In genomic region chr12:54337854-54338650, GRCh38 we compare ENCODE assay signal across 14 cellular contexts. TPM values are rescaled to one million over a fixed set of nuclear protein-coding genes. Genes with fewer than 3 reads are reported as not detected.
DNase-seq lines count a peak whose midpoint lies in the region; ATAC-seq and TF ChIP-seq lines count a peak whose summit lies in the region.
"Had no signal": no experiment of that assay in that cellular context is flagged by ENCODE, and none has a peak within 500 bp of the region (broad histone marks: within the 10 kb centered on the region; RNA-seq: fewer than 3 reads in every experiment).

No MANE protein-coding gene starts in this region.

- TF ChIP-seq CTCF in dorsolateral prefrontal cortex (IDR thresholded peaks at IDR 0.05 in 54 of 56, conservative IDR thresholded peaks at IDR 0.05 in 2 of 56; ENCODE audit: low read depth in 1 of 56, partially characterized antibody in 56 of 56) (peak in 2 of 56 donors; percentile 1 to 7), lung (IDR thresholded peaks at IDR 0.05; ENCODE audit: control extremely low read depth, extremely low read depth) (no peak)

- no peak overlapping the region for H3K9ac ChIP-seq in stomach smooth muscle (ENCODE audit: low read length in 2 of 2)

- H3K36me3 ChIP-seq in MG63 (peaks cover 52% of the 10 kb centered on the region), lung (ENCODE audit: control insufficient read depth in 2 of 2, insufficient read depth in 2 of 2, low read length in 2 of 2) (peaks cover 8 to 16% of the 10 kb centered on the region in 2 donors), stomach smooth muscle (ENCODE audit: control insufficient read depth in 2 of 2, insufficient read depth in 2 of 2, low read length in 2 of 2) (peaks cover 14 to 19% of the 10 kb centered on the region in 2 donors)

- peaks cover 3 to 21% of the 10 kb centered on the region in 2 donors for H3K4me1 ChIP-seq in lung (ENCODE audit: control insufficient read depth in 2 of 2, insufficient read depth in 2 of 2, low read length in 2 of 2)
- H3K4me1 ChIP-seq in stomach smooth muscle (ENCODE audit: control insufficient read depth, insufficient read depth, low read length), result peaks cover 21% of the 10 kb centered on the region

- 58 to 78% methylated on average over 3 of the region's 3 CpGs for whole genome bisulfite sequencing in lung, 2 donors

- intact Hi-C loops in dorsolateral prefrontal cortex (cut with DNase I), result loop anchor here in 1 of 2 donors (2.0 kb wide), 1 partner anchor 31 kb away; no protein-coding TSS in a partner anchor

- H3K4me3 ChIP-seq in MG63, result no peak overlapping the region
- no peak overlapping the region for H3K4me3 ChIP-seq in dorsolateral prefrontal cortex
- H3K4me3 ChIP-seq in lung, result no peak overlapping the region
- peak overlapping the region in 1 of 2 donors; percentile 37 for H3K4me3 ChIP-seq in stomach smooth muscle (ENCODE audit: low read length in 2 of 2)

- H3K27me3 ChIP-seq in MG63 (no peaks in the 10 kb centered on the region), dorsolateral prefrontal cortex (no peaks in the 10 kb centered on the region), lung (ENCODE audit: control insufficient read depth, insufficient read depth) (no peaks in the 10 kb centered on the region), stomach smooth muscle (ENCODE audit: control insufficient read depth in 1 of 2, insufficient read depth in 2 of 2, low read length in 2 of 2) (no peaks in the 10 kb centered on the region)

- H3K9me3 ChIP-seq in MG63 (no peaks in the 10 kb centered on the region), lung (ENCODE audit: control insufficient read depth in 2 of 2, insufficient read depth in 1 of 2, low read length in 1 of 2) (no peaks in the 10 kb centered on the region), stomach smooth muscle (ENCODE audit: control insufficient read depth in 2 of 2, low read length in 2 of 2) (no peaks in the 10 kb centered on the region)

- H3K27ac ChIP-seq in dorsolateral prefrontal cortex (peak overlapping the region in 49 of 59 donors; percentile 2 to 76 (median 55)), lung (ENCODE audit: low read depth in 1 of 2, low read length in 1 of 2) (peak overlapping the region; percentile 52 to 55), stomach smooth muscle (ENCODE audit: low read length) (peak overlapping the region; percentile 61)
- H3K27ac ChIP-seq: C4-2B had no signal

- peak; percentile 58 for DNase-seq in MG63
- DNase-seq in dorsolateral prefrontal cortex, result peak in 1 of 10 donors; percentile 46
- DNase-seq in lung (ENCODE audit: low spot score), result no peak
- no peak for DNase-seq in cerebellum (ENCODE audit: low spot score)
- DNase-seq in HCEC 1CT, result no peak
- DNase-seq in NCI-H128 (lab: John Stamatoyannopoulos, UW; ENCODE audit: unreplicated experiment), result no peak
- DNase-seq: activated CD8-positive, alpha-beta T cell treated with anti-CD3 and anti-CD28 coated beads for 36 hours; activated naive CD4-positive, alpha-beta T cell treated with anti-CD3 and anti-CD28 coated beads for 36 hours; effector memory CD4-positive, alpha-beta T cell; NCI-H1694 treated with DMSO at 0.1 percent for 48 hours; SW 1271 had no signal

- ATAC-seq in lung (ENCODE audit: insufficient read depth, low FRiP score) (no peak), GM19397 (IDR thresholded peaks at IDR 0.05; ENCODE audit: unreplicated experiment) (no peak)
- ATAC-seq: activated CD8-positive, alpha-beta T cell treated with anti-CD3 and anti-CD28 coated beads for 36 hours had no signal

RNA-seq across cellular contexts. Expression of gene COPZ1, which starts 13.1 kb away (rescaled TPM):
- total RNA-seq in MG63 (2014; rRNA removed; shearing (Covaris generic); ENCODE audit: low replicate concordance), result 243 and 381 TPM in 2 replicates
- total RNA-seq in dorsolateral prefrontal cortex, result 100 to 1,000 TPM in 3 of 120 experiments, 10 to 100 TPM in 117; 56.8 to 104 (median 78.9) TPM
- 100 to 1,000 TPM; 127 to 163 TPM for total RNA-seq in lung
- 100 to 1,000 TPM in 1 of 2 donors, 10 to 100 TPM in 1; 98.8 to 145 TPM for polyA plus RNA-seq in lung
- total RNA-seq in cerebellum, result 52.3 TPM

RNA-seq across cellular contexts. Expression of gene GPR84, which starts 26.2 kb away (rescaled TPM):
- total RNA-seq in MG63 (2014; rRNA removed; shearing (Covaris generic); ENCODE audit: low replicate concordance), result not detected in 2 replicates
- 1 to 10 TPM in 52 of 120 experiments, under 1 TPM in 51, not detected in 17; 0.22 to 7.8 (median 1.0) TPM for total RNA-seq in dorsolateral prefrontal cortex
- 1 to 10 TPM; 1.5 to 2.6 TPM for total RNA-seq in lung
- 10 to 100 TPM in 1 of 2 donors, under 1 TPM in 1; 0.73 to 76.1 TPM for polyA plus RNA-seq in lung
- total RNA-seq in cerebellum, result 0.36 TPM
- total RNA-seq: activated CD8-positive, alpha-beta T cell treated with anti-CD3 and anti-CD28 coated beads for 36 hours had no signal

RNA-seq across cellular contexts. Expression of gene NFE2, which starts 37.2 kb away (rescaled TPM):
- 0.13 TPM in 1 of 2 replicates, not detected in the other for total RNA-seq in MG63 (2014; rRNA removed; shearing (Covaris generic); ENCODE audit: low replicate concordance)
- total RNA-seq in dorsolateral prefrontal cortex, result 1 to 10 TPM in 27 of 120 experiments, under 1 TPM in 67, not detected in 26; 0.27 to 3.7 (median 0.67) TPM
- total RNA-seq in lung, result 1 to 10 TPM; 6.9 to 7.9 TPM
- polyA plus RNA-seq in lung, result 10 to 100 TPM in 1 of 2 donors, 1 to 10 TPM in 1; 3.5 to 38.5 TPM
- total RNA-seq in cerebellum, result 1.3 TPM
- total RNA-seq: activated CD8-positive, alpha-beta T cell treated with anti-CD3 and anti-CD28 coated beads for 36 hours; activated naive CD4-positive, alpha-beta T cell treated with anti-CD3 and anti-CD28 coated beads for 36 hours had no signal

RNA-seq across cellular contexts. Expression of gene ZNF385A, which starts 46.5 kb away (rescaled TPM):
- 0.89 TPM in 1 of 2 replicates, not detected in the other for total RNA-seq in MG63 (2014; rRNA removed; shearing (Covaris generic); ENCODE audit: low replicate concordance)
- total RNA-seq in dorsolateral prefrontal cortex (100 to 1,000 TPM in 10 of 120 experiments, 10 to 100 TPM in 110; 41.0 to 204 (median 73.8) TPM), lung (10 to 100 TPM in 1 of 2 donors, 1 to 10 TPM in 1; 7.6 to 26.1 TPM), cerebellum (1.7 TPM)
- polyA plus RNA-seq in lung, result 10 to 100 TPM; 15.3 to 17.9 TPM

RNA-seq across cellular contexts. Expression of gene HNRNPA1, which starts 57.5 kb away (rescaled TPM):
- total RNA-seq in MG63 (2014; rRNA removed; shearing (Covaris generic); ENCODE audit: low replicate concordance), result 84.7 and 146 TPM in 2 replicates
- total RNA-seq in dorsolateral prefrontal cortex, result 100 to 1,000 TPM; 289 to 594 (median 437) TPM
- 100 to 1,000 TPM; 852 to 875 TPM for total RNA-seq in lung
- polyA plus RNA-seq in lung, result 100 to 1,000 TPM; 803 to 937 TPM
- 451 TPM for total RNA-seq in cerebellum
